ENCODE assay signal across 8 cellular contexts in genomic region chr7:107661081-107661864, GRCh38. TPM values are rescaled to one million over a fixed set of nuclear protein-coding genes. Genes with fewer than 3 reads are reported as not detected.
A peak's percentile ranks its signal among the peaks of the same experiment; 100 is the strongest.
DNase-seq lines count a peak whose midpoint lies in the region; ATAC-seq and TF ChIP-seq lines count a peak whose summit lies in the region.

No MANE protein-coding gene starts in this region.

- H4K20me1 ChIP-seq in H9 (ENCODE audit: control insufficient read depth, insufficient read depth, insufficient read length) = no peaks in the 10 kb centered on the region
- H4K20me1 ChIP-seq in osteoblast (ENCODE audit: insufficient read depth, low read length) = no peaks in the 10 kb centered on the region

- H3K4ac ChIP-seq in H9 (ENCODE audit: low read depth, low read length) = no peak overlapping the region

- H3K9me3 Mint-ChIP-seq in H9 = peaks cover 0 to 2% of the 10 kb centered on the region in 2 experiments; a peak in 1 of 5 replicates

- no peak overlapping the region for H4K8ac ChIP-seq in H9 (replicated peaks; ENCODE audit: insufficient read length, low read depth, low read length)

- H3K79me1 ChIP-seq in H9 (ENCODE audit: insufficient read depth, low read depth, low read length, poor library complexity, severe bottlenecking) = no peaks in the 10 kb centered on the region

- no peaks in the 10 kb centered on the region for H3K36me3 ChIP-seq in osteoblast (ENCODE audit: insufficient read depth, low read length)

- H2AFZ ChIP-seq in H9 (ENCODE audit: low read length) (no peak overlapping the region), osteoblast (ENCODE audit: low read length) (peak overlapping the region; percentile 64)

- H3K27me3 Mint-ChIP-seq in H9 (ENCODE audit: low read depth) = peaks cover 79% of the 10 kb centered on the region

- no peak overlapping the region for H2BK12ac ChIP-seq in H9 (ENCODE audit: insufficient read length, low read depth, low read length)

- peak; percentile 38; the same call in 1 of the 3 replicates for TF ChIP-seq CTCF in H9 (conservative IDR thresholded peaks at IDR 0.05)
- TF ChIP-seq CTCF in fibroblast of villous mesenchyme (IDR thresholded peaks at IDR 0.05; ENCODE audit: insufficient read depth, low read depth, low read length) = peak; percentile 13
- TF ChIP-seq CTCF in osteoblast (IDR thresholded peaks at IDR 0.05; ENCODE audit: extremely low read depth, low read depth, low read length) = no peak

- no peaks in the 10 kb centered on the region for H3K4me1 ChIP-seq in H9 (ENCODE audit: insufficient read depth, low read length)
- H3K4me1 ChIP-seq in osteoblast (ENCODE audit: insufficient read depth, low read length) = peaks cover 32% of the 10 kb centered on the region

- H2AK5ac ChIP-seq in H9 (ENCODE audit: insufficient read length, low read length) = no peak overlapping the region

- peaks cover 33% of the 10 kb centered on the region for H3K27me3 ChIP-seq in H9 (ENCODE audit: insufficient read depth, low read length)
- peaks cover 27% of the 10 kb centered on the region for H3K27me3 ChIP-seq in osteoblast (ENCODE audit: insufficient read depth, low read length)

- H2BK20ac ChIP-seq in H9 (ENCODE audit: low read depth, low read length, poor library complexity, severe bottlenecking) = no peak overlapping the region

- H3K14ac ChIP-seq in H9 (ENCODE audit: insufficient read depth, low read length) = no peak overlapping the region

- DNase-seq in DMS153 (lab: John Stamatoyannopoulos, UW) (peak; percentile 64), H9 (peak; percentile 76), NCI-H345 treated with DMSO at 0.1 percent for 48 hours (lab: John Stamatoyannopoulos, UW; ENCODE audit: unreplicated experiment) (peak; percentile 21), activated T-helper 1 cell treated with Interleukin-2 at 50 U/mL for 16 hours (ENCODE audit: low read depth) (peak; percentile 11), fibroblast of villous mesenchyme (ENCODE audit: low read depth) (peak; percentile 44), osteoblast (ENCODE audit: insufficient read length, low spot score, missing footprints) (peak; percentile 52)
- no peak for DNase-seq in NK-92 treated with Interleukin-12 subunit alpha and Interleukin-12 subunit beta, amount 100 ng/mL, for 24 hours (lab: John Stamatoyannopoulos, UW)

- H3K4me2 ChIP-seq in H9 (ENCODE audit: insufficient read depth, insufficient read length, low read length) (peak overlapping the region; percentile 68), osteoblast (ENCODE audit: insufficient read depth, low read length) (peak overlapping the region; percentile 87)

- no peak for ATAC-seq in GM19467 (IDR thresholded peaks at IDR 0.05; ENCODE audit: unreplicated experiment)

- no peak overlapping the region for H3K9ac ChIP-seq in H9 (ENCODE audit: extremely low read depth, insufficient read length, low read length)

- no CpG with 5 or more reads among the region's 73 CpGs for WGBS in H9 (ENCODE audit: extremely low coverage, insufficient read length, low lambda C conversion rate)

- no peak overlapping the region for H3K18ac ChIP-seq in H9 (ENCODE audit: insufficient read length, low read depth, low read length)

- H3K27ac ChIP-seq in H9 (ENCODE audit: insufficient read length, low read depth, low read length) (no peak overlapping the region), osteoblast (ENCODE audit: low read depth, low read length) (no peak overlapping the region)

- H3K56ac ChIP-seq in H9 (ENCODE audit: insufficient read length, low read depth, low read length) = no peak overlapping the region

- peaks cover 15% of the 10 kb centered on the region for H3K23me2 ChIP-seq in H9 (ENCODE audit: insufficient read length, low read depth, low read length, poor library complexity, severe bottlenecking)

- H4K91ac ChIP-seq in H9 (ENCODE audit: insufficient read length, low read depth, low read length) = no peak overlapping the region

- H3T11ph ChIP-seq in H9 (ENCODE audit: low read length) = no peak overlapping the region

- H3K23ac ChIP-seq in H9 (ENCODE audit: insufficient read length, low read depth, low read length) = no peak overlapping the region

- H3K27ac Mint-ChIP-seq in H9 = no peak overlapping the region

- H3K4me1 Mint-ChIP-seq in H9 = peaks cover 15 to 18% of the 10 kb centered on the region in 2 experiments

- H3K4me3 ChIP-seq in fibroblast of villous mesenchyme (ENCODE audit: low read depth, low read length) = peak overlapping the region; percentile 49
- H3K4me3 ChIP-seq in osteoblast (ENCODE audit: insufficient read depth, low read length) = peak overlapping the region; percentile 71

- no peaks in the 10 kb centered on the region; a peak in 1 of 7 replicates for H3K36me3 Mint-ChIP-seq in H9 (ENCODE audit: insufficient read depth in 1 of 3, low read depth in 3 of 3)

- H2BK120ac ChIP-seq in H9 (ENCODE audit: low read depth, low read length, poor library complexity, severe bottlenecking) = no peak overlapping the region

- no peaks in the 10 kb centered on the region for H3K9me3 ChIP-seq in H9 (ENCODE audit: control insufficient read depth, low read depth, low read length)
- H3K9me3 ChIP-seq in osteoblast (ENCODE audit: low read depth, low read length) = no peaks in the 10 kb centered on the region

- no peak overlapping the region for H2BK5ac ChIP-seq in H9 (ENCODE audit: insufficient read length, low read length)

- H3K4me3 Mint-ChIP-seq in H9 = peak overlapping the region; percentile 75 to 88

- H3K79me2 ChIP-seq in H9 (ENCODE audit: insufficient read depth, low read length) (no peaks in the 10 kb centered on the region), osteoblast (ENCODE audit: insufficient read depth, low read length) (no peaks in the 10 kb centered on the region)

- H4K5ac ChIP-seq in H9 (ENCODE audit: insufficient read length, low read depth, low read length) = no peak overlapping the region

- no peak overlapping the region for H2BK15ac ChIP-seq in H9 (ENCODE audit: low read depth, low read length)

RNA-seq across cellular contexts. Expression of gene SLC26A4, which starts 0.6 kb away (rescaled TPM):
- 0.33 TPM in 1 of 2 replicates, not detected in the other for total RNA-seq in H9 (2021)
- under 0.01 and 0.32 TPM in 2 replicates for total RNA-seq in fibroblast of villous mesenchyme
- total RNA-seq in osteoblast = 0.36 and 0.59 TPM in 2 replicates
